ENCODE assay signal across 8 cellular contexts in the genomic region with DNA sequence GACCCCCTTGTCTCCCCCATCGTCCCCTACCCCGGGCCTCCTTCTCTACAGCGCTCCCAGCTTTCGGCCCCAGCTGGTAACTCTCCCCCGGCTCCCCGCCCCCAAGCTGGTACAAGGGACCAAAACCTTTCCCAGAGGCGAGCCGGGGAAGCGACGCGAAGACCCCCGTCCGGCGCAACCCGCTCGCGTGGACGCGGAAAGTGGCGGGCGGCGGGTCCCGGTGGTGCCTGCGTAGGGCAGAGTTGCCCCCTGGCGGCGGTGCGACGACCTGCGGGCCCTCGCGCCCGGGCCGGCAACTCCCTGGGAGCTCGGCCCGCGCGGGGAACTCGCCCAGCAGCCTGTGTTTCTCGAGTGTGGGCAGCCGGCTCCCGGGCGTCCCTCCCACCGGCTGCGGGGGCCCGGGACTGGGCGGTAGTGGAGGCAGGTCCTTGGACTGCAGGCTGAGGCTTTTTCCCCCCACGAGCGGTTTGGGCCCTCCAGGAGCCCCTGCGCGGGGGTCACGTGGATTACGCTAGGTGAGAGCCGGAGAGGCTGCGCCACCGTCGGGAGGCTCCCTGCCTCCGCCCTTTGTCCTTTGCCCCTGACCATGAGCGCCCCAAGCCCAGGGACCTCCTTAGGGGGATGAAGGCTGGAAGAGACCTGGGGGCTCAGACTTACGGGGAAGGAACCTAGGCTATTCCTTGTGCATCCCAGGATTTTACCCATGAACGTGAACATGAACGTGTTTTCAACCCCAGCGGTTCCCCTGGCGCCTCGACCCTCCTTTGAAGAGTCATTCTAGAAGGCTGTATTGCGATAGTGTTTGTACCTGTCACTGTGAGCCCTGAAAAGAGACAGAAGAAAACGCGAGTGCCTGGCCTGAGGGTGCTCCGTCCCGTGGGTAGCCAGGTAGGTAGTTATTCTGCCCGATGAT. TPM values are rescaled to one million over a fixed set of nuclear protein-coding genes. Genes with fewer than 3 reads are reported as not detected.
DNase-seq lines count a peak whose midpoint lies in the region; ATAC-seq and TF ChIP-seq lines count a peak whose summit lies in the region.

No MANE protein-coding gene starts in this region.

- H3K27me3 Mint-ChIP-seq in GM23338 (ENCODE audit: insufficient read depth, low read depth, poor library complexity), result peaks cover 60% of the 10 kb centered on the region

- peaks cover 26% of the 10 kb centered on the region; the same call in 2 of the 3 replicates for H3K4me1 Mint-ChIP-seq in GM23338

- H3K4me2 ChIP-seq in GM23338, result peak overlapping the region; percentile 78

- H3K4me1 ChIP-seq in GM23338 (ENCODE audit: insufficient read depth), result peaks cover 29% of the 10 kb centered on the region
- H3K4me1 ChIP-seq in spleen, result peaks cover 9 to 36% (median 28%) of the 10 kb centered on the region in 6 donors

- CTCF ChIA-PET in AG04450 (lab: Charles Lee), result interaction anchor here (0.6 to 3.4 kb wide), 50 partner anchors 8 to 488 kb away, joined by 3 to 61 read pairs (median 4); partner anchors contain the start of gene BTF3

- peak; percentile 42 for ATAC-seq in GM23338
- peak; percentile 39 to 55 for ATAC-seq in activated naive CD4-positive, alpha-beta T cell treated with anti-CD3 and anti-CD28 coated beads, Interleukin-2, amount 50 U/mL, for 72 hours
- no peak for ATAC-seq in HG03280 (IDR thresholded peaks at IDR 0.05; ENCODE audit: unreplicated experiment)
- ATAC-seq in HG03196 (IDR thresholded peaks at IDR 0.05; ENCODE audit: unreplicated experiment), result no peak

- peak overlapping the region; percentile 68 for H3K4me3 Mint-ChIP-seq in GM23338

- H3K27ac Mint-ChIP-seq in GM23338, result no peak overlapping the region
- H3K27ac Mint-ChIP-seq in activated naive CD4-positive, alpha-beta T cell treated with anti-CD3 and anti-CD28 coated beads, Interleukin-2, amount 50 U/mL, for 72 hours, result no peak overlapping the region

- no peaks in the 10 kb centered on the region for H4K20me1 ChIP-seq in GM23338 (replicated peaks; ENCODE audit: insufficient read depth)

- H3K79me2 ChIP-seq in GM23338 (replicated peaks; ENCODE audit: insufficient read depth), result no peaks in the 10 kb centered on the region

- no peaks in the 10 kb centered on the region; the same call in 2 of the 3 replicates for H3K36me3 Mint-ChIP-seq in GM23338 (ENCODE audit: low read depth)
- H3K36me3 Mint-ChIP-seq in activated naive CD4-positive, alpha-beta T cell treated with anti-CD3 and anti-CD28 coated beads, Interleukin-2, amount 50 U/mL, for 72 hours, result peaks cover 0 to 16% of the 10 kb centered on the region in 2 donors

- intact Hi-C loops in spleen (cut with DNase I; ENCODE audit: low total_unique reads), result loop anchor here (10.0 kb wide), 3 partner anchors 157 to 367 kb away; no protein-coding TSS in a partner anchor

- POLR2A ChIA-PET in AG04450 (lab: Yijun Ruan, JAX), result interaction anchor here (0.5 to 1.3 kb wide), 5 partner anchors 8 to 385 kb away, joined by 3 to 12 read pairs (median 3); no protein-coding TSS in a partner anchor

- TF ChIP-seq POLR2A in spleen (IDR thresholded peaks at IDR 0.05), result no peak

- H3K9me3 ChIP-seq in AG04450 (ENCODE audit: control insufficient read depth, insufficient read depth, low read length) (no peaks in the 10 kb centered on the region), spleen (peaks cover 0 to 24% (median 0%) of the 10 kb centered on the region in 8 donors)

- peak; percentile 72 for TF ChIP-seq CTCF in AG04450 (IDR thresholded peaks at IDR 0.05; ENCODE audit: low read depth, low read length)
- TF ChIP-seq CTCF in GM23338 (conservative IDR thresholded peaks at IDR 0.05; ENCODE audit: low read depth in 2 of 2), result peak; percentile 61 to 77
- TF ChIP-seq CTCF in spleen (IDR thresholded peaks at IDR 0.05 in 8 of 11, conservative IDR thresholded peaks at IDR 0.05 in 3 of 11), result peak; percentile 34 to 90 (median 86)

- H3K4me3 ChIP-seq in AG04450 (ENCODE audit: low read depth, low read length), result peak overlapping the region; percentile 61
- peak overlapping the region; percentile 51 for H3K4me3 ChIP-seq in GM23338
- H3K4me3 ChIP-seq in spleen, result peak overlapping the region in 3 of 8 donors; percentile 7 to 52 (median 13)

- H2AFZ ChIP-seq in GM23338, result peak overlapping the region; percentile 78; the same call in 1 of the 2 replicates

- no peak overlapping the region for H3K27ac ChIP-seq in AG04450 (ENCODE audit: low read depth, low read length)
- H3K27ac ChIP-seq in GM23338 (ENCODE audit: low read depth), result no peak overlapping the region
- no peak overlapping the region for H3K27ac ChIP-seq in spleen

- no peaks in the 10 kb centered on the region for H3K36me3 ChIP-seq in GM23338 (ENCODE audit: insufficient read depth)
- H3K36me3 ChIP-seq in spleen, result no peaks in the 10 kb centered on the region

- 3 to 6% (median 4%) methylated on average over 28 to 70 of the region's 70 CpGs for WGBS in spleen, 5 donors

- no peaks in the 10 kb centered on the region for H3K27me3 ChIP-seq in AG04450 (ENCODE audit: control insufficient read depth, insufficient read depth, low read length)
- peaks cover 70% of the 10 kb centered on the region for H3K27me3 ChIP-seq in GM23338 (ENCODE audit: insufficient read depth)
- H3K27me3 ChIP-seq in spleen (replicated peaks in 1 of 7), result peaks cover 22 to 97% (median 78%) of the 10 kb centered on the region in 7 donors

- no peak for DNase-seq in AG04450 (ENCODE audit: low read depth, low spot score)
- peak; percentile 64 for DNase-seq in GM23338 (ENCODE audit: low spot score)
- peak; percentile 42 for DNase-seq in SK-N-DZ (ENCODE audit: low spot score)
- DNase-seq in activated naive CD4-positive, alpha-beta T cell treated with anti-CD3 and anti-CD28 coated beads, Interleukin-2, amount 50 U/mL, for 72 hours (ENCODE audit: low spot score in 2 of 2), result peak in 1 of 2 donors; percentile 84
- peak in 30 of 51 donors; percentile 4 to 76 (median 31) for DNase-seq in hypothalamus (lab: John Stamatoyannopoulos, UW)
- peak; percentile 92 for DNase-seq in spleen

- H3K9me2 ChIP-seq in GM23338 (ENCODE audit: insufficient read depth), result no peaks in the 10 kb centered on the region

- peaks cover 7% of the 10 kb centered on the region; the same call in 1 of the 2 replicates for H3F3A ChIP-seq in GM23338 (replicated peaks; ENCODE audit: low read depth)

- no peaks in the 10 kb centered on the region; the same call in 2 of the 3 replicates for H3K9me3 Mint-ChIP-seq in GM23338
- H3K9me3 Mint-ChIP-seq in activated naive CD4-positive, alpha-beta T cell treated with anti-CD3 and anti-CD28 coated beads, Interleukin-2, amount 50 U/mL, for 72 hours, result no peaks in the 10 kb centered on the region

TF ChIP-seq in GM23338, 12 proteins besides CTCF, POLR2A, EP300 and RAD21:
- TF ChIP-seq POLR2AphosphoS5 (IDR thresholded peaks at IDR 0.05; ENCODE audit: low read depth) (no peak), NANOG (IDR thresholded peaks at IDR 0.05; ENCODE audit: borderline replicate concordance) (no peak), EZH2 (IDR thresholded peaks at IDR 0.05; ENCODE audit: low read depth, unreplicated experiment) (peak; percentile 65), STAT1 (IDR thresholded peaks at IDR 0.05; ENCODE audit: unreplicated experiment) (no peak), ZNF331 (CRISPR knock-in tag; IDR thresholded peaks at IDR 0.05; ENCODE audit: low read depth) (no peak), EZH2phosphoT487 (IDR thresholded peaks at IDR 0.05; ENCODE audit: unreplicated experiment) (peak; percentile 11)

RNA-seq across cellular contexts. Expression of gene FOXD1, which starts 2.9 kb away (rescaled TPM):
- polyA plus RNA-seq in AG04450 (2011; rRNA removed) (7.5 and 8.4 TPM in 2 replicates), GM23338 (2016; fragmentation: Nextera tagmentation; extraction: Ambion mirVana) (0.23 TPM in 1 of 2 replicates, not detected in the other), spleen (1 to 10 TPM in 1 of 3 donors, under 1 TPM in 2; 0.09 to 1.1 (median 0.37) TPM)
- polyA minus RNA-seq in AG04450 (2011; rRNA and poly(A)+ RNA removed), result 3.7 and 3.9 TPM in 2 replicates
- total RNA-seq in GM23338 (2014; rRNA removed; shearing (Covaris generic)), result 0.12 and 0.42 TPM in 2 replicates
- 0.93 and 1.1 TPM in 2 replicates for polyA plus RNA-seq in SK-N-DZ (2014; cell fraction: cytosol; rRNA removed)
- polyA plus RNA-seq in SK-N-DZ (2014; cell fraction: nucleus; rRNA removed), result 0.24 and 1.2 TPM in 2 replicates
- under 1 TPM in 1 of 2 donors, not detected in 1; 0.78 TPM for total RNA-seq in activated naive CD4-positive, alpha-beta T cell treated with anti-CD3 and anti-CD28 coated beads, Interleukin-2, amount 50 U/mL, for 72 hours
- total RNA-seq in spleen, result 1 to 10 TPM in 1 of 7 donors, under 1 TPM in 5, not detected in 1; 0.26 to 1.1 (median 0.34) TPM

RNA-seq across cellular contexts. Expression of gene BTF3, which starts 46.8 kb away (rescaled TPM):
- 707 and 755 TPM in 2 replicates for polyA plus RNA-seq in AG04450 (2011; rRNA removed)
- polyA minus RNA-seq in AG04450 (2011; rRNA and poly(A)+ RNA removed), result 359 and 427 TPM in 2 replicates
- 472 and 506 TPM in 2 replicates for total RNA-seq in GM23338 (2014; rRNA removed; shearing (Covaris generic))
- 1,033 and 1,148 TPM in 2 replicates for polyA plus RNA-seq in GM23338 (2016; fragmentation: Nextera tagmentation; extraction: Ambion mirVana)
- 764 and 864 TPM in 2 replicates for polyA plus RNA-seq in SK-N-DZ (2014; cell fraction: cytosol; rRNA removed)
- polyA plus RNA-seq in SK-N-DZ (2014; cell fraction: nucleus; rRNA removed), result 413 and 580 TPM in 2 replicates
- 100 to 1,000 TPM; 971 TPM for total RNA-seq in activated naive CD4-positive, alpha-beta T cell treated with anti-CD3 and anti-CD28 coated beads, Interleukin-2, amount 50 U/mL, for 72 hours
- 100 to 1,000 TPM; 368 to 539 (median 463) TPM for total RNA-seq in spleen
- polyA plus RNA-seq in spleen, result 100 to 1,000 TPM; 689 to 914 (median 771) TPM

Comparison
In these comparisons a context has a peak if more than half of its experiments do, and no peak if none do; other contexts are left out.
1. ATAC-seq: peak in GM23338 (single experiment) and activated naive CD4-positive, alpha-beta T cell treated with anti-CD3 and anti-CD28 coated beads, Interleukin-2, amount 50 U/mL, for 72 hours (2 of 2); none in HG03280 (single experiment) and HG03196 (single experiment).
2. Peak in every context shown above with its lines, with median percentiles within 50 percentile points of each other: CTCF ChIP-seq.